In genomic region chr12:121712462-121713256, GRCh38 we compare ENCODE assay signal across 8 cellular contexts. TPM values are rescaled to one million over a fixed set of nuclear protein-coding genes. Genes with fewer than 3 reads are reported as not detected.
DNase-seq lines count a peak whose midpoint lies in the region; ATAC-seq, FAIRE-seq and TF ChIP-seq lines count a peak whose summit lies in the region.

TMEM120B (plus strand) TSS chr12:121712752; CDS start chr12:121712896, 144 bp downstream.

- H3K36me3 ChIP-seq in DND-41 (ENCODE audit: insufficient read depth, low read length) (no peaks in the 10 kb centered on the region; the same call in 1 of the 2 replicates), thoracic aorta (no peaks in the 10 kb centered on the region)

- peaks cover 3% of the 10 kb centered on the region for H3K36me3 Mint-ChIP-seq in activated naive CD4-positive, alpha-beta T cell treated with anti-CD3 and anti-CD28 coated beads for 36 hours (ENCODE audit: low read depth)

- H3K27ac ChIP-seq in DND-41 (ENCODE audit: low read length) = peak within 1 kb of the TSS; percentile 56
- H3K27ac ChIP-seq in thoracic aorta = peak within 1 kb of the TSS; percentile 76 to 80

- peaks cover 10% of the 10 kb centered on the region for H3K79me2 ChIP-seq in DND-41 (ENCODE audit: insufficient read depth, low read length)

- intact Hi-C loops in activated naive CD4-positive, alpha-beta T cell treated with anti-CD3 and anti-CD28 coated beads for 36 hours (cut with micrococcal nuclease) = loop anchor here (1.0 to 5.0 kb wide), 6 partner anchors 15 to 176 kb away; partner anchors contain the start of genes PSMD9 and RHOF

- DNase-seq in DND-41 (peak; percentile 84), HTR-8/SVneo (ENCODE audit: insufficient read length, low spot score) (peak; percentile 83), SHP77 treated with DMSO at 0.1 percent for 48 hours (lab: John Stamatoyannopoulos, UW) (peak; percentile 28), globus pallidus (ENCODE audit: low spot score) (peak; percentile 78), omental fat pad (ENCODE audit: low spot score) (peak; percentile 64), thoracic aorta (ENCODE audit: low spot score) (peak; percentile 23)
- DNase-seq in activated naive CD4-positive, alpha-beta T cell treated with anti-CD3 and anti-CD28 coated beads for 36 hours = peak; percentile 77

- H3K4me2 ChIP-seq in DND-41 (ENCODE audit: insufficient read depth, low read length) = peak within 1 kb of the TSS; percentile 89

- peak within 1 kb of the TSS; percentile 62 for H3K9ac ChIP-seq in DND-41 (ENCODE audit: low read depth, low read length)

- no peaks in the 10 kb centered on the region for H3K27me3 Mint-ChIP-seq in activated naive CD4-positive, alpha-beta T cell treated with anti-CD3 and anti-CD28 coated beads for 36 hours (ENCODE audit: low read depth)

- CTCF ChIA-PET in activated naive CD4-positive, alpha-beta T cell treated with anti-CD3 and anti-CD28 coated beads for 36 hours (lab: Charles Lee) = interaction anchor here (0.9 to 3.8 kb wide), 8 partner anchors 11 to 181 kb away, joined by 3 to 31 read pairs (median 3); partner anchors contain the start of gene RHOF

- H3K4me1 ChIP-seq in DND-41 (ENCODE audit: insufficient read depth, low read length) = peaks cover 26% of the 10 kb centered on the region
- peaks cover 8 to 24% of the 10 kb centered on the region in 2 donors for H3K4me1 ChIP-seq in thoracic aorta (ENCODE audit: control insufficient read depth in 1 of 2, low read depth in 2 of 2)

- H3K4me3 ChIP-seq in DND-41 (ENCODE audit: low read depth in 1 of 2, low read length in 2 of 2) (peak within 1 kb of the TSS; percentile 70 to 83; a peak in 3 of 4 replicates), thoracic aorta (peak within 1 kb of the TSS; percentile 82)

- FAIRE-seq in HTR-8/SVneo (lab: Jason Lieb, UNC) = peak; percentile 20

- ATAC-seq in DND-41 (ENCODE audit: insufficient read depth, low read depth) (peak; percentile 81), GM21367 (IDR thresholded peaks at IDR 0.05; ENCODE audit: unreplicated experiment) (peak; percentile 73), omental fat pad (ENCODE audit: low FRiP score) (peak; percentile 93), thoracic aorta (ENCODE audit: insufficient number of reproducible peaks, low FRiP score, low read depth) (peak; percentile 78)

- H3K27ac Mint-ChIP-seq in activated naive CD4-positive, alpha-beta T cell treated with anti-CD3 and anti-CD28 coated beads for 36 hours = peak within 1 kb of the TSS; percentile 77

- H4K20me1 ChIP-seq in DND-41 (ENCODE audit: insufficient read depth, low read length) = peaks cover 5% of the 10 kb centered on the region; the same call in 1 of the 2 replicates

- H3K9me3 ChIP-seq in DND-41 (ENCODE audit: insufficient read depth, low read length, severe bottlenecking) (no peaks in the 10 kb centered on the region), thoracic aorta (no peaks in the 10 kb centered on the region)

- no peaks in the 10 kb centered on the region for H3K9me3 Mint-ChIP-seq in activated naive CD4-positive, alpha-beta T cell treated with anti-CD3 and anti-CD28 coated beads for 36 hours

- peak within 1 kb of the TSS; percentile 87 for H3K4me3 Mint-ChIP-seq in activated naive CD4-positive, alpha-beta T cell treated with anti-CD3 and anti-CD28 coated beads for 36 hours

- no peak for TF ChIP-seq CTCF in DND-41 (IDR thresholded peaks at IDR 0.05; ENCODE audit: borderline replicate concordance, extremely low read depth, low read length, poor library complexity, severe bottlenecking)
- no peak for TF ChIP-seq CTCF in omental fat pad (IDR thresholded peaks at IDR 0.05)
- peak; percentile 21 for TF ChIP-seq CTCF in thoracic aorta (IDR thresholded peaks at IDR 0.05)

- peak within 1 kb of the TSS; percentile 76 for H2AFZ ChIP-seq in DND-41 (ENCODE audit: low read depth, low read length)

- H3K4me1 Mint-ChIP-seq in activated naive CD4-positive, alpha-beta T cell treated with anti-CD3 and anti-CD28 coated beads for 36 hours (ENCODE audit: low read depth) = peaks cover 19% of the 10 kb centered on the region

- H3K27me3 ChIP-seq in DND-41 (ENCODE audit: insufficient read depth, low read length, poor library complexity) = no peaks in the 10 kb centered on the region
- H3K27me3 ChIP-seq in thoracic aorta (replicated peaks; ENCODE audit: insufficient read depth) = no peaks in the 10 kb centered on the region

RNA-seq across cellular contexts. Expression of gene TMEM120B, which starts in this region (rescaled TPM):
- total RNA-seq in activated naive CD4-positive, alpha-beta T cell treated with anti-CD3 and anti-CD28 coated beads for 36 hours = 1 to 10 TPM; 5.5 to 6.3 TPM
- total RNA-seq in omental fat pad (10 to 100 TPM in 1 of 4 donors, 1 to 10 TPM in 3; 4.9 to 10.7 (median 5.7) TPM), thoracic aorta (1 to 10 TPM; 7.3 to 8.8 TPM)

Comparison
In these comparisons a context has a peak if more than half of its experiments do, and no peak if none do; other contexts are left out.
1. Peak in every context shown above with its lines: DNase-seq, ATAC-seq, H3K4me3 ChIP-seq and H3K27ac ChIP-seq.
2. DNase-seq: peak in every context shown above with its lines; median percentile 84 in DND-41; 83 in HTR-8/SVneo; 78 in globus pallidus; 77 in activated naive CD4-positive, alpha-beta T cell treated with anti-CD3 and anti-CD28 coated beads for 36 hours; 64 in omental fat pad; 28 in SHP77 treated with DMSO at 0.1 percent for 48 hours; 23 in thoracic aorta.